In genomic region chr12:18612971-18613370, GRCh38 we compare ENCODE assay signal across 30 cellular contexts.
"Had no signal": no experiment of that assay in that cellular context is flagged by ENCODE, and none has a peak within 500 bp of the region (broad histone marks: within the 10 kb centered on the region; RNA-seq: fewer than 3 reads in every experiment).

No MANE protein-coding gene starts in this region.

- H3K27ac ChIP-seq: ascending aorta, brain microvascular endothelial cell, foreskin keratinocyte, gastrocnemius medialis had no signal

- H3K4me3 ChIP-seq: ascending aorta, esophagus muscularis mucosa, gastrocnemius medialis had no signal

- H3K9me3 ChIP-seq: ascending aorta, esophagus muscularis mucosa, gastrocnemius medialis had no signal

- H3K36me3 ChIP-seq: ascending aorta, brain microvascular endothelial cell, esophagus muscularis mucosa, gastrocnemius medialis had no signal

- DNase-seq: activated CD4-positive, alpha-beta memory T cell treated with anti-CD3 and anti-CD28 coated beads for 36 hours; activated CD4-positive, alpha-beta T cell treated with anti-CD3 and anti-CD28 coated beads for 36 hours; activated CD4-positive, alpha-beta T cell treated with anti-CD3 and anti-CD28 coated beads, Interleukin-2, amount 10 ng/mL, durations not matched to agents 24 days and 14 days; activated CD4-positive, CD25-positive, alpha-beta regulatory T cell; activated CD4-positive, CD25-positive, alpha-beta regulatory T cell treated with anti-CD3 and anti-CD28 coated beads, Interleukin-2, amount 50 U/mL, for 72 hours; activated CD8-positive, alpha-beta memory T cell treated with anti-CD3 and anti-CD28 coated beads, Interleukin-2, amount 50 U/mL, for 48 hours; activated CD8-positive, alpha-beta T cell treated with anti-CD3 and anti-CD28 coated beads, Interleukin-2, amount 10 ng/mL, durations not matched to agents 7 days and 5 days; activated gamma-delta T cell; activated naive CD4-positive, alpha-beta T cell; activated naive CD4-positive, alpha-beta T cell treated with anti-CD3 and anti-CD28 coated beads, Interleukin-2, amount 10 ng/mL, durations not matched to agents 7 days and 5 days; activated naive CD8-positive, alpha-beta T cell treated with anti-CD3 and anti-CD28 coated beads, Interleukin-2, amount 10 ng/mL, durations not matched to agents 7 days and 5 days; activated T-cell treated with anti-CD3 and anti-CD28 coated beads for 4 hours; activated T-cell treated with anti-CD3 and anti-CD28 coated beads, Interleukin-2, amount 50 U/mL, for 24 hours; activated T-cell treated with anti-CD3 and anti-CD28 coated beads, Interleukin-2, amount 50 U/mL, for 72 hours; brain microvascular endothelial cell; cortex of kidney; dermis blood vessel endothelial cell; effector CD4-positive, alpha-beta T cell; effector memory CD8-positive, alpha-beta T cell; erythroblast; foreskin keratinocyte; gastrocnemius medialis; head of caudate nucleus; hippocampal formation; T-helper 2 cell had no signal

- H3K4me1 ChIP-seq: ascending aorta, gastrocnemius medialis had no signal

- FAIRE-seq: bronchial epithelial cell, colon had no signal

- ATAC-seq: activated CD4-positive, alpha-beta T cell treated with anti-CD3 and anti-CD28 coated beads for 36 hours; activated CD8-positive, alpha-beta T cell treated with anti-CD3 and anti-CD28 coated beads, Interleukin-2, amount 10 ng/mL, durations not matched to agents 7 days and 5 days; activated naive CD4-positive, alpha-beta T cell treated with anti-CD3 and anti-CD28 coated beads, Interleukin-2, amount 50 U/mL, for 72 hours; activated T-cell treated with anti-CD3 and anti-CD28 coated beads, Interleukin-2, amount 50 U/mL, for 72 hours; effector memory CD8-positive, alpha-beta T cell; foreskin keratinocyte; gastrocnemius medialis had no signal

- H3K27me3 ChIP-seq: ascending aorta, brain microvascular endothelial cell, esophagus muscularis mucosa, foreskin keratinocyte, gastrocnemius medialis had no signal
